Comparison of ENCODE assay signal across 9 cellular contexts in genomic region chr1:148529101-148529567, GRCh38. TPM values are rescaled to one million over a fixed set of nuclear protein-coding genes. Genes with fewer than 3 reads are reported as not detected.
DNase-seq lines count a peak whose midpoint lies in the region; ATAC-seq and TF ChIP-seq lines count a peak whose summit lies in the region.
"Not testable (repeated sequence)": the region's sequence is repeated elsewhere in the genome, so short reads cannot be mapped to it uniquely, and the experiment has no call there.
"Had no signal": no experiment of that assay in that cellular context is flagged by ENCODE, and none has a peak within 500 bp of the region (broad histone marks: within the 10 kb centered on the region; RNA-seq: fewer than 3 reads in every experiment).

No MANE protein-coding gene starts in this region.

- H3K4me2 ChIP-seq in OCI-LY3 (ENCODE audit: low read length): peak overlapping the region; percentile 42; the same call in 1 of the 2 replicates

- TF ChIP-seq CTCF in A673 (conservative IDR thresholded peaks at IDR 0.05; ENCODE audit: low read depth, low read length); HFF-Myc (IDR thresholded peaks at IDR 0.05; ENCODE audit: low read depth, low read length, missing control alignments); OCI-LY3 (IDR thresholded peaks at IDR 0.05; ENCODE audit: low read depth, low read length); ascending aorta (IDR thresholded peaks at IDR 0.05); mucosa of descending colon (IDR thresholded peaks at IDR 0.05): not testable (repeated sequence)

- not testable (repeated sequence) for H3K4me1 ChIP-seq in A673 (ENCODE audit: insufficient read depth, low read length, poor library complexity, severe bottlenecking); OCI-LY3 (ENCODE audit: low read length); ascending aorta; mucosa of descending colon (ENCODE audit: low read depth)

- H3K9ac ChIP-seq in OCI-LY3 (ENCODE audit: low read length): not testable (repeated sequence)

- DNase-seq in A673 (ENCODE audit: low spot score): peak; percentile 77
- DNase-seq in HFF-Myc (ENCODE audit: extremely low read depth, low read depth): peak; percentile 50
- peak; percentile 51 to 55 for DNase-seq in activated CD4-positive, alpha-beta T cell treated with anti-CD3 and anti-CD28 coated beads, Interleukin-2, amount 50 U/mL, for 24 hours (ENCODE audit: low read depth in 1 of 2, low spot score in 1 of 2)
- peak in 1 of 2 donors; percentile 64 for DNase-seq in ascending aorta (ENCODE audit: low spot score in 2 of 2)
- DNase-seq in fibroblast of the conjunctiva (ENCODE audit: low read depth): peak; percentile 65
- DNase-seq in mucosa of descending colon: peak; percentile 54 to 71 (median 67)
- DNase-seq in stimulated activated CD4-positive, alpha-beta T cell treated with anti-CD3 and anti-CD28 coated beads, Interleukin-2, amount 100 ng/mL, for 4 hours (ENCODE audit: low read depth): peak; percentile 40

- CTCF ChIA-PET in A673 (lab: Charles Lee): not testable (repeated sequence)

- H3K4me3 ChIP-seq in A673 (ENCODE audit: low read depth, low read length, poor library complexity, severe bottlenecking): peak overlapping the region; percentile 31
- H3K4me3 ChIP-seq in HFF-Myc (replicated peaks; ENCODE audit: low read depth, low read length); mucosa of descending colon: not testable (repeated sequence)
- peak overlapping the region; percentile 57 for H3K4me3 ChIP-seq in OCI-LY3 (ENCODE audit: low read length)
- peak overlapping the region; percentile 36 to 54 for H3K4me3 ChIP-seq in ascending aorta

- not testable (repeated sequence) for H3K79me2 ChIP-seq in OCI-LY3 (ENCODE audit: low read length)

- H3K27ac ChIP-seq in A673 (ENCODE audit: low read depth, low read length, poor library complexity, severe bottlenecking); OCI-LY3 (ENCODE audit: low read length): not testable (repeated sequence)
- H3K27ac ChIP-seq in ascending aorta: peak overlapping the region; percentile 37 to 59

- H3K9me3 ChIP-seq in A673 (ENCODE audit: low read depth, low read length, poor library complexity, severe bottlenecking); OCI-LY3 (ENCODE audit: insufficient read depth, low read length); ascending aorta; mucosa of descending colon: not testable (repeated sequence)

- ATAC-seq in mucosa of descending colon: not testable (repeated sequence)

- not testable (repeated sequence) for BruUV-seq in A673 (replicated peaks; lab: Mats Ljungman, UMichigan)

- H2AFZ ChIP-seq in OCI-LY3 (ENCODE audit: low read depth, low read length): not testable (repeated sequence)

- not testable (repeated sequence) for H3K36me3 ChIP-seq in A673 (ENCODE audit: insufficient read depth, low read length, poor library complexity, severe bottlenecking); OCI-LY3 (replicated peaks; ENCODE audit: low read depth, low read length); ascending aorta; mucosa of descending colon (ENCODE audit: low read depth)

- POLR2A ChIA-PET in A673 (lab: Charles Lee; ENCODE audit: low non-redundant PET): interaction anchor here (0.6 kb wide), 1 partner anchor 151 kb away, joined by 5 read pairs; no protein-coding TSS in a partner anchor

- not testable (repeated sequence) for H3K27me3 ChIP-seq in A673 (replicated peaks; ENCODE audit: insufficient read depth, low read depth, low read length, poor library complexity); OCI-LY3 (ENCODE audit: low read depth, low read length); ascending aorta

- intact Hi-C loops in A673 (cut with micrococcal nuclease; ENCODE audit: unreplicated experiment); ascending aorta (cut with DNase I); mucosa of descending colon (cut with DNase I, micrococcal nuclease): not testable (repeated sequence)

- H4K20me1 ChIP-seq in OCI-LY3 (ENCODE audit: insufficient read depth, low read length): not testable (repeated sequence)

RNA-seq across cellular contexts. Expression of gene PPIAL4G, which starts 46.0 kb away (rescaled TPM):
- not detected in 2 replicates for total RNA-seq in A673 (2021)
- not detected for total RNA-seq in ascending aorta
- under 1 TPM; 0.09 to 0.19 (median 0.12) TPM for total RNA-seq in mucosa of descending colon
- total RNA-seq: skeletal muscle tissue had no signal
